In the genomic region with DNA sequence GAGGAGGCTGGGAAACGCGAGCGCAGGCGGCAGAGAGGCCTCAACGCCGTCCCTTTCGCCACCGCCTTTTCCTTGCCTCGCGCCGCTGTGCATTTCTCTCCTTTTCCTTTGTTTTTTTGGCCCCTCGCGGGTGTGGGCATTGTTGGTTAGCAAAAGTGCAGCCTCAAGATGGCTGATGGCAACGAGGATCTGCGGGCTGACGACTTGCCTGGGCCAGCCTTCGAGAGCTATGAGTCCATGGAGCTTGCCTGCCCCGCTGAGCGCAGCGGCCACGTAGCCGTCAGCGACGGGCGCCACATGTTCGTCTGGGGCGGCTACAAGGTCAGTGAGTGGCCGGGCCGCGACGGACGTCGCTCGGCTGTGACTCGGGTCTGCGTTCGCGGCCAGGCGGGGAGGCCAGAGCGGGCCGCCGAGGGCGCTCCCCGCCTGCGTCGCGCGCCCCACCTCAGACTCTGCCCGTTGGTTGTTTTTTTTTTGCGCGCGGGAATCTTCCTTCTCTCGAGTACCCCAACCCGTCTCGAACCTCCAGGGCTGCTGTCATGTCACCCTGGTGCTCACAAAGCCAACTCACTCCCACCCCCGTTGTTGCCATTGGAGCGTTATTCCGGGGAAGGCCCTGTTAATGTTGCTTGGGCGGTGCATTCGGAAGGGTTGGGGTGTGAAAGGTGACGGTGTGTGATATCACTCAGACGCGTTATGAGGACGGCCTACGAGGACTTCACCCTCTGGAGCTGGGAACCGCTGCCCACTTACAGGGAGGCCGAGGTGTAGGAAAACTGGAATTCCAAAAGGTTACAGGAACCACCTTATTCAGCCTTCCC, we compare ENCODE assay signal across 9 cellular contexts.
DNase-seq lines count a peak whose midpoint lies in the region; ATAC-seq, FAIRE-seq and TF ChIP-seq lines count a peak whose summit lies in the region.
"Had no signal": no experiment of that assay in that cellular context is flagged by ENCODE, and none has a peak within 500 bp of the region (broad histone marks: within the 10 kb centered on the region; RNA-seq: fewer than 3 reads in every experiment).

No MANE protein-coding gene starts in this region.

- no peak for TF ChIP-seq CTCF in neutrophil (IDR thresholded peaks at IDR 0.05)

- peak in 13 of 14 donors; percentile 12 to 77 (median 55) for DNase-seq in C1 segment of cervical spinal cord (lab: John Stamatoyannopoulos, UW)
- peak; percentile 21 for DNase-seq in GM19239 (ENCODE audit: insufficient read length, low spot score)
- peak; percentile 90 for DNase-seq in RKO (ENCODE audit: low spot score)
- peak; percentile 89 for DNase-seq in activated effector memory CD4-positive, alpha-beta T cell treated with anti-CD3 and anti-CD28 coated beads, Interleukin-2, amount 50 U/mL, for 16 hours
- DNase-seq in foreskin melanocyte, result peak; percentile 33
- DNase-seq in substantia nigra (lab: John Stamatoyannopoulos, UW), result peak in 40 of 49 donors; percentile 6 to 78 (median 42)

- no peaks in the 10 kb centered on the region for H3K36me3 ChIP-seq in neutrophil

- H3K27ac ChIP-seq in neutrophil (peak overlapping the region; percentile 98), substantia nigra (ENCODE audit: low read depth, low read length, poor library complexity, severe bottlenecking) (peak overlapping the region; percentile 96)

- peak; percentile 84 for FAIRE-seq in GM19239 (lab: Jason Lieb, UNC)
- FAIRE-seq: colon had no signal

- no peaks in the 10 kb centered on the region for H3K9me3 ChIP-seq in neutrophil

- peak overlapping the region; percentile 78 to 88 for H3K4me3 ChIP-seq in neutrophil (ENCODE audit: low read depth in 1 of 2, low read length in 1 of 2)

- peaks cover 16 to 18% of the 10 kb centered on the region in 2 experiments for H3K4me1 ChIP-seq in neutrophil (ENCODE audit: control insufficient read depth in 1 of 2, insufficient read depth in 1 of 2, low read depth in 1 of 2, low read length in 1 of 2)

- no peaks in the 10 kb centered on the region for H3K27me3 ChIP-seq in neutrophil

- ATAC-seq in HG03439 (IDR thresholded peaks at IDR 0.05; ENCODE audit: unreplicated experiment), result peak; percentile 34

Comparison
In these comparisons a context has a peak if more than half of its experiments do, and no peak if none do; other contexts are left out.
1. Peak in every context shown above with its lines: DNase-seq, ATAC-seq, H3K4me3 ChIP-seq and H3K27ac ChIP-seq.
2. DNase-seq: peak in every context shown above with its lines; median percentile 90 in RKO; 89 in activated effector memory CD4-positive, alpha-beta T cell treated with anti-CD3 and anti-CD28 coated beads, Interleukin-2, amount 50 U/mL, for 16 hours; 55 in C1 segment of cervical spinal cord; 42 in substantia nigra; 33 in foreskin melanocyte; 21 in GM19239.